ENCODE assay signal across 8 cellular contexts in the genomic region with DNA sequence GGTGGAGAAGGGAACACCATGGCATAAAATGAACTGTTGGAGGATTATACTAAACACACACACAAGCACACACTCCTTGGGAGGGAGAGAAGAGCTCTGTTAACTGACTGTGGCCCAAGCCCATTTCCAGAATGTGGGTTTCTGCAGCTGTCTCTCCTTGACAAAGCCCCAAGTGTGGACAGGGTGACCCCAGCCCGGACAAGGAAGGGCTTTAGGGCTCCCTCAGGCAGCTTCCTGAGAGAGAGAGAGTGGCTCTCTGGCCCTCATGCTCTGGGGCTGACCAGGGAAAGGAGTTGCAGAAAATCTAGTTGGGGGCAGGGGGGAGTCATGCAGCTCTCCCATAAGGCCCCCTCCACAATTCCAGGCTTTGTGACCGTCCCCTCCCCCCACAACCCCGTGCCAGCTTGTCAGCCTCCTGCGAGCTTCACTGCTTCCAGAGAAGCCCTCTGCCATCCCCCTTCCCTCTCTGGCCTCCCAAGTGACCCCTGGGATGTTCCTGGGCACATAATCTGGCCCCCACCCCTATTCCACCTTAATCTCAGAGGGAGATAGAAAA. TPM values are rescaled to one million over a fixed set of nuclear protein-coding genes. Genes with fewer than 3 reads are reported as not detected.
DNase-seq lines count a peak whose midpoint lies in the region; FAIRE-seq and TF ChIP-seq lines count a peak whose summit lies in the region.
"Had no signal": no experiment of that assay in that cellular context is flagged by ENCODE, and none has a peak within 500 bp of the region (broad histone marks: within the 10 kb centered on the region; RNA-seq: fewer than 3 reads in every experiment).

No MANE protein-coding gene starts in this region.

- no peak overlapping the region for H2AFZ ChIP-seq in H1 (ENCODE audit: low read length)

- POLR2A ChIA-PET in H1 (lab: Charles Lee; ENCODE audit: partially characterized antibody), result interaction anchor here (1.0 to 2.0 kb wide), 9 partner anchors 9 to 64 kb away, joined by 3 to 12 read pairs (median 4); a partner anchor contains a TSS

- peak overlapping the region; percentile 85; the same call in 1 of the 2 replicates for H2BK5ac ChIP-seq in H1 (ENCODE audit: low read depth, low read length)

- no peak overlapping the region for H2AK5ac ChIP-seq in H1 (ENCODE audit: low read depth, low read length)

- H3K4me1 ChIP-seq in Peyer's patch (no peaks in the 10 kb centered on the region), H1 (replicated peaks in 1 of 4; ENCODE audit: control insufficient read depth in 3 of 4, insufficient read depth in 4 of 4, low read length in 3 of 4) (peaks cover 0 to 7% (median 0%) of the 10 kb centered on the region in 4 experiments; a peak in 2 of 7 replicates), mucosa of stomach (ENCODE audit: control insufficient read depth, insufficient read depth, low read length) (no peaks in the 10 kb centered on the region), thymus (ENCODE audit: control insufficient read depth, insufficient read depth, low read length) (no peaks in the 10 kb centered on the region)

- CTCF ChIA-PET in H1 (lab: Charles Lee; ENCODE audit: partially characterized antibody), result interaction anchor here (0.7 kb wide), 1 partner anchor 30 kb away, joined by 3 read pairs; no protein-coding TSS in a partner anchor

- H4K5ac ChIP-seq in H1 (ENCODE audit: insufficient read length, low read depth, low read length), result peak overlapping the region; percentile 88

- H3K4ac ChIP-seq in H1 (replicated peaks; ENCODE audit: insufficient read length, low read depth, low read length), result no peak overlapping the region

- peak overlapping the region; percentile 84 to 92 for H3K4me2 ChIP-seq in H1 (ENCODE audit: insufficient read depth in 1 of 2, low read depth in 2 of 2, low read length in 2 of 2)

- H3K36me3 ChIP-seq in Peyer's patch, result no peaks in the 10 kb centered on the region
- peaks cover 0 to 8% (median 3%) of the 10 kb centered on the region in 4 experiments; a peak in 2 of 8 replicates for H3K36me3 ChIP-seq in H1 (ENCODE audit: control insufficient read depth in 2 of 4, insufficient read depth in 4 of 4, low read length in 3 of 4)
- no peaks in the 10 kb centered on the region for H3K36me3 ChIP-seq in mucosa of stomach (ENCODE audit: control insufficient read depth, insufficient read depth, low read length)
- no peaks in the 10 kb centered on the region for H3K36me3 ChIP-seq in thymus (ENCODE audit: control insufficient read depth, insufficient read depth)

- peak overlapping the region in 3 of 4 donors; percentile 27 to 61 (median 39) for H3K27ac ChIP-seq in Peyer's patch
- peak overlapping the region; percentile 87 for H3K27ac ChIP-seq in H1 (ENCODE audit: low read depth, low read length)
- no peak overlapping the region for H3K27ac ChIP-seq in thymus (ENCODE audit: low read depth)

- H2BK20ac ChIP-seq in H1 (ENCODE audit: low read length), result no peak overlapping the region

- peak overlapping the region; percentile 81 for H4K91ac ChIP-seq in H1 (replicated peaks; ENCODE audit: insufficient read length, low read length)

- no CpG with 5 or more reads among the region's 4 CpGs for WGBS in H1 (ENCODE audit: extremely low coverage in 1 of 2, insufficient coverage in 1 of 2, insufficient read length in 1 of 2, insufficient replicate concordance in 2 of 2, low coverage in 1 of 2, low lambda C conversion rate in 2 of 2, missing lambda C conversion rate in 1 of 2), 2 experiments
- WGBS in thymus, result 44% methylated on average over 4 of the region's 4 CpGs

- H3K79me2 ChIP-seq in H1 (ENCODE audit: control insufficient read depth in 1 of 2, insufficient read depth in 2 of 2, low read length in 2 of 2), result peaks cover 0 to 49% of the 10 kb centered on the region in 2 experiments; a peak in 2 of 4 replicates

- H3K9me3 ChIP-seq in Peyer's patch (no peaks in the 10 kb centered on the region), H1 (ENCODE audit: insufficient read depth in 2 of 2, low read depth in 1 of 2, low read length in 1 of 2) (peaks cover 2 to 3% of the 10 kb centered on the region in 2 experiments; a peak in 2 of 4 replicates), mucosa of stomach (ENCODE audit: control insufficient read depth, low read length) (no peaks in the 10 kb centered on the region), thymus (ENCODE audit: control insufficient read depth) (no peaks in the 10 kb centered on the region)

- no peak overlapping the region for H2BK12ac ChIP-seq in H1 (ENCODE audit: low read depth, low read length)

- TF ChIP-seq RAD21 in H1 (IDR thresholded peaks at IDR 0.05 in 1 of 2, conservative IDR thresholded peaks at IDR 0.05 in 1 of 2; ENCODE audit: low read depth in 2 of 2, low read length in 2 of 2), result no peak

- H3K14ac ChIP-seq in H1 (ENCODE audit: insufficient read length), result no peak overlapping the region

- peak overlapping the region; percentile 87 for H2BK120ac ChIP-seq in H1 (replicated peaks; ENCODE audit: low read depth, low read length)

- peak overlapping the region; percentile 82 for H3K56ac ChIP-seq in H1 (replicated peaks; ENCODE audit: insufficient read length, low read depth, low read length)

- H4K20me1 ChIP-seq in H1 (replicated peaks in 1 of 2; ENCODE audit: control insufficient read depth in 1 of 2, insufficient read depth in 2 of 2, low read length in 2 of 2), result no peaks in the 10 kb centered on the region

- TF ChIP-seq EP300 in H1 (IDR thresholded peaks at IDR 0.05; ENCODE audit: borderline replicate concordance in 1 of 2, low read depth in 2 of 2, low read length in 2 of 2), result no peak

- H3K4me3 ChIP-seq in Peyer's patch (peak overlapping the region in 3 of 4 donors; percentile 33 to 61 (median 56)), H1 (ENCODE audit: extremely low read depth in 1 of 4, insufficient read depth in 2 of 4, low read depth in 3 of 4, low read length in 4 of 4) (peak overlapping the region; percentile 54 to 77 (median 70)), mucosa of stomach (ENCODE audit: low read length) (no peak overlapping the region), thymus (ENCODE audit: low read length) (peak overlapping the region; percentile 43)

- no peak for FAIRE-seq in H1 (lab: Jason Lieb, UNC)

- no peak overlapping the region for H2BK15ac ChIP-seq in H1 (ENCODE audit: low read length)

- peak overlapping the region; percentile 79 for H4K8ac ChIP-seq in H1 (ENCODE audit: extremely low read depth, insufficient read depth, low read length)

- H3K9ac ChIP-seq in H1 (replicated peaks in 1 of 4; ENCODE audit: extremely low read depth in 1 of 4, low read depth in 3 of 4, low read length in 3 of 4) (peak overlapping the region; percentile 61 to 93 (median 82)), mucosa of stomach (ENCODE audit: low read length) (peak overlapping the region; percentile 34)

- no peaks in the 10 kb centered on the region; the same call in 1 of the 2 replicates for H3K79me1 ChIP-seq in H1 (ENCODE audit: low read depth, low read length)

- H3K27me3 ChIP-seq in Peyer's patch (no peaks in the 10 kb centered on the region), H1 (replicated peaks in 1 of 4; ENCODE audit: control insufficient read depth in 3 of 4, extremely low read depth in 1 of 4, insufficient read depth in 3 of 4, low read length in 3 of 4) (no peaks in the 10 kb centered on the region), mucosa of stomach (ENCODE audit: control insufficient read depth, insufficient read depth, low read length) (no peaks in the 10 kb centered on the region), thymus (ENCODE audit: control insufficient read depth, insufficient read depth) (no peaks in the 10 kb centered on the region)

- H3K23me2 ChIP-seq in H1 (ENCODE audit: low read depth, low read length), result no peaks in the 10 kb centered on the region

- peak overlapping the region; percentile 96; the same call in 1 of the 2 replicates for H3K18ac ChIP-seq in H1 (ENCODE audit: extremely low read depth, low read length)

- DNase-seq in Peyer's patch (peak in 1 of 3 donors; percentile 47), H1 (ENCODE audit: low read depth in 1 of 2, low spot score in 2 of 2) (no peak), kidney tubule cell (ENCODE audit: low spot score) (no peak), UCSD-AML1 (lab: John Stamatoyannopoulos, UW; ENCODE audit: unreplicated experiment) (no peak)
- DNase-seq in stimulated activated CD4-positive, alpha-beta T cell treated with anti-CD3 and anti-CD28 coated beads, Interleukin-2, amount 100 ng/mL, for 48 hours, result no peak
- DNase-seq: kidney glomerular epithelial cell had no signal

- no peak overlapping the region for H3K23ac ChIP-seq in H1 (ENCODE audit: insufficient read length)

- no peak for TF ChIP-seq CTCF in Peyer's patch (IDR thresholded peaks at IDR 0.05)
- TF ChIP-seq CTCF in H1 (IDR thresholded peaks at IDR 0.05; ENCODE audit: control extremely low read depth in 1 of 3, insufficient read depth in 1 of 3, low read depth in 1 of 3, low read length in 3 of 3), result no peak

- TF ChIP-seq POLR2A in Peyer's patch (IDR thresholded peaks at IDR 0.05) (no peak), H1 (IDR thresholded peaks at IDR 0.05; ENCODE audit: control extremely low read depth in 1 of 2, low read depth in 2 of 2, low read length in 2 of 2) (no peak; a peak in 1 of 3 replicates)

TF ChIP-seq in H1, 55 proteins besides CTCF, POLR2A, EP300 and RAD21:
- TF ChIP-seq TBP (IDR thresholded peaks at IDR 0.05; ENCODE audit: low read depth, low read length) (no peak), CTBP2 (IDR thresholded peaks at IDR 0.05; ENCODE audit: borderline replicate concordance, insufficient read depth, insufficient read length, low read length) (peak; percentile 15)

RNA-seq across cellular contexts. Expression of a gene that starts 0.6 kb away (rescaled TPM):
- 10 to 100 TPM; 24.7 to 39.6 (median 30.3) TPM for total RNA-seq in Peyer's patch
- total RNA-seq in H1 (2021; fragmentation: NEBNext Ultra II Directional; extraction: Animal tissue kit (Norgen Biotek cat#: 25700)), result 28.7 and 37.1 TPM in 2 replicates
- polyA plus RNA-seq in H1 (2011; rRNA removed) (27.3 and 31.8 TPM in 2 replicates), thymus (19.2 TPM)
- 38.8 TPM for polyA plus RNA-seq in H1 (2011; cell fraction: cytosol; rRNA removed)
- 36.6 TPM for polyA plus RNA-seq in H1 (2011; cell fraction: nucleus; rRNA removed)
- 39.1 to 45.2 TPM (median 41.4 TPM) in 4 replicates for polyA plus RNA-seq in H1 (2012, experiment 1 of 2)
- polyA plus RNA-seq in H1 (2012, experiment 2 of 2), result 15.0 TPM
- polyA plus RNA-seq in H1 (2013, experiment 1 of 2), result 25.8 TPM
- 25.2 TPM for polyA plus RNA-seq in H1 (2013, experiment 2 of 2)
- polyA minus RNA-seq in H1 (2011; rRNA and poly(A)+ RNA removed), result 39.6 and 49.6 TPM in 2 replicates
- 21.1 TPM for polyA minus RNA-seq in H1 (2011; cell fraction: cytosol; rRNA and poly(A)+ RNA removed)
- polyA minus RNA-seq in H1 (2011; cell fraction: nucleus; rRNA and poly(A)+ RNA removed), result 41.3 TPM
